ENCODE assay signal across 8 cellular contexts in genomic region chr7:104208421-104208780, GRCh38. TPM values are rescaled to one million over a fixed set of nuclear protein-coding genes. Genes with fewer than 3 reads are reported as not detected.
DNase-seq lines count a peak whose midpoint lies in the region; ATAC-seq and TF ChIP-seq lines count a peak whose summit lies in the region.

No MANE protein-coding gene starts in this region.

- H3K4me2 ChIP-seq in GM23338 (peak overlapping the region; percentile 99), smooth muscle cell (peak overlapping the region; percentile 79)

- H3K79me2 ChIP-seq in GM23338 (replicated peaks; ENCODE audit: insufficient read depth): peaks cover 37% of the 10 kb centered on the region
- H3K79me2 ChIP-seq in smooth muscle cell (ENCODE audit: low read depth): peaks cover 19% of the 10 kb centered on the region

- H3K36me3 ChIP-seq in GM23338 (ENCODE audit: insufficient read depth) (peaks cover 4% of the 10 kb centered on the region; the same call in 1 of the 2 replicates), right atrium auricular region (peaks cover 2% of the 10 kb centered on the region), smooth muscle cell (ENCODE audit: low read depth) (no peaks in the 10 kb centered on the region)

- H3F3A ChIP-seq in GM23338 (replicated peaks; ENCODE audit: low read depth) (no peaks in the 10 kb centered on the region), smooth muscle cell (ENCODE audit: low read depth) (no peaks in the 10 kb centered on the region)

- H3K9me3 ChIP-seq in right atrium auricular region (no peaks in the 10 kb centered on the region), smooth muscle cell (replicated peaks; ENCODE audit: low read depth) (no peaks in the 10 kb centered on the region)

- DNase-seq in GM23338 (ENCODE audit: low spot score) (no peak), right atrium auricular region (ENCODE audit: low spot score) (no peak), smooth muscle cell (lab: John Stamatoyannopoulos, UW; ENCODE audit: unreplicated experiment) (no peak), NCI-H187 treated with DMSO at 0.1 percent for 48 hours (lab: John Stamatoyannopoulos, UW) (no peak), DMS153 (lab: John Stamatoyannopoulos, UW) (no peak)
- DNase-seq in activated CD8-positive, alpha-beta T cell treated with anti-CD3 and anti-CD28 coated beads, Interleukin-2, amount 10 ng/mL, durations not matched to agents 7 days and 5 days: no peak

- peaks cover 22% of the 10 kb centered on the region for H3K36me3 Mint-ChIP-seq in GM23338 (ENCODE audit: low read depth)
- peaks cover 4% of the 10 kb centered on the region for H3K36me3 Mint-ChIP-seq in activated CD8-positive, alpha-beta T cell treated with anti-CD3 and anti-CD28 coated beads, Interleukin-2, amount 10 ng/mL, durations not matched to agents 7 days and 5 days (ENCODE audit: low read depth)

- H3K27me3 Mint-ChIP-seq in GM23338 (ENCODE audit: insufficient read depth, low read depth, poor library complexity): no peaks in the 10 kb centered on the region
- peaks cover 8% of the 10 kb centered on the region for H3K27me3 Mint-ChIP-seq in activated CD8-positive, alpha-beta T cell treated with anti-CD3 and anti-CD28 coated beads, Interleukin-2, amount 10 ng/mL, durations not matched to agents 7 days and 5 days (ENCODE audit: low read depth)

- no peaks in the 10 kb centered on the region for H3K27me3 ChIP-seq in GM23338 (ENCODE audit: insufficient read depth)
- H3K27me3 ChIP-seq in right atrium auricular region: no peaks in the 10 kb centered on the region
- H3K27me3 ChIP-seq in smooth muscle cell (ENCODE audit: low read depth): no peaks in the 10 kb centered on the region

- peaks cover 8% of the 10 kb centered on the region; the same call in 1 of the 2 replicates for H3K4me1 ChIP-seq in GM23338 (ENCODE audit: insufficient read depth)
- peaks cover 0 to 19% of the 10 kb centered on the region in 2 donors for H3K4me1 ChIP-seq in right atrium auricular region
- H3K4me1 ChIP-seq in smooth muscle cell (ENCODE audit: low read depth): no peaks in the 10 kb centered on the region

- peaks cover 14% of the 10 kb centered on the region; the same call in 2 of the 3 replicates for H3K4me1 Mint-ChIP-seq in GM23338
- H3K4me1 Mint-ChIP-seq in activated CD8-positive, alpha-beta T cell treated with anti-CD3 and anti-CD28 coated beads, Interleukin-2, amount 10 ng/mL, durations not matched to agents 7 days and 5 days (ENCODE audit: low read depth): peaks cover 26% of the 10 kb centered on the region

- peak overlapping the region; percentile 54 for H3K9ac ChIP-seq in smooth muscle cell (ENCODE audit: low read depth)

- POLR2A ChIA-PET in activated CD8-positive, alpha-beta T cell treated with anti-CD3 and anti-CD28 coated beads, Interleukin-2, amount 10 ng/mL, durations not matched to agents 7 days and 5 days (lab: Charles Lee): interaction anchor here (0.7 to 0.8 kb wide), 3 partner anchors 16 to 19 kb away, joined by 3 to 5 read pairs (median 3); no protein-coding TSS in a partner anchor

- 0 out of 2 replicates have a peak, but pooled peaks cover 4% of the 10 kb centered on the region for H3K9me2 ChIP-seq in GM23338 (ENCODE audit: insufficient read depth)

- TF ChIP-seq CTCF in GM23338 (conservative IDR thresholded peaks at IDR 0.05; ENCODE audit: low read depth in 2 of 2): no peak
- no peak for TF ChIP-seq CTCF in right atrium auricular region (IDR thresholded peaks at IDR 0.05)
- no peak for TF ChIP-seq CTCF in smooth muscle cell (IDR thresholded peaks at IDR 0.05; ENCODE audit: borderline replicate concordance, insufficient read depth, poor library complexity, severe bottlenecking)

- no peaks in the 10 kb centered on the region for H4K20me1 ChIP-seq in GM23338 (replicated peaks; ENCODE audit: insufficient read depth)
- H4K20me1 ChIP-seq in smooth muscle cell (ENCODE audit: low read depth): no peaks in the 10 kb centered on the region

- peak overlapping the region; percentile 99 for H2AFZ ChIP-seq in GM23338
- peak overlapping the region; percentile 98 for H2AFZ ChIP-seq in smooth muscle cell (ENCODE audit: low read depth)

- 60% methylated on average over 7 of the region's 7 CpGs for WGBS in smooth muscle cell (ENCODE audit: low lambda C conversion rate)

- H3K27ac Mint-ChIP-seq in GM23338: peak overlapping the region; percentile 91
- H3K27ac Mint-ChIP-seq in activated CD8-positive, alpha-beta T cell treated with anti-CD3 and anti-CD28 coated beads, Interleukin-2, amount 10 ng/mL, durations not matched to agents 7 days and 5 days: peak overlapping the region; percentile 95

- no peak for ATAC-seq in GM23338
- no peak for ATAC-seq in activated CD8-positive, alpha-beta T cell treated with anti-CD3 and anti-CD28 coated beads, Interleukin-2, amount 10 ng/mL, durations not matched to agents 7 days and 5 days
- ATAC-seq in HG02610 (IDR thresholded peaks at IDR 0.05; ENCODE audit: unreplicated experiment): no peak
- ATAC-seq in GM21825 (IDR thresholded peaks at IDR 0.05; ENCODE audit: unreplicated experiment): no peak

- CTCF ChIA-PET in activated CD8-positive, alpha-beta T cell treated with anti-CD3 and anti-CD28 coated beads, Interleukin-2, amount 10 ng/mL, durations not matched to agents 7 days and 5 days (lab: Charles Lee): interaction anchor here (0.6 to 2.3 kb wide), 5 partner anchors 16 to 675 kb away, joined by 3 to 7 read pairs (median 3); no protein-coding TSS in a partner anchor

- H3K9me3 Mint-ChIP-seq in GM23338: peaks cover 47% of the 10 kb centered on the region
- peaks cover 4% of the 10 kb centered on the region for H3K9me3 Mint-ChIP-seq in activated CD8-positive, alpha-beta T cell treated with anti-CD3 and anti-CD28 coated beads, Interleukin-2, amount 10 ng/mL, durations not matched to agents 7 days and 5 days (ENCODE audit: insufficient read depth)

- H3K4me3 ChIP-seq in GM23338 (peak overlapping the region; percentile 80), right atrium auricular region (peak overlapping the region; percentile 54 to 79), smooth muscle cell (peak overlapping the region; percentile 66)

- peak overlapping the region; percentile 76; the same call in 1 of the 2 replicates for H3K27ac ChIP-seq in GM23338 (ENCODE audit: low read depth)
- H3K27ac ChIP-seq in right atrium auricular region: peak overlapping the region; percentile 80 to 87
- peak overlapping the region; percentile 63 for H3K27ac ChIP-seq in smooth muscle cell (ENCODE audit: low read depth)

- H3K4me3 Mint-ChIP-seq in GM23338: peak overlapping the region; percentile 96
- H3K4me3 Mint-ChIP-seq in activated CD8-positive, alpha-beta T cell treated with anti-CD3 and anti-CD28 coated beads, Interleukin-2, amount 10 ng/mL, durations not matched to agents 7 days and 5 days: peak overlapping the region; percentile 93

TF ChIP-seq in GM23338, 12 proteins besides CTCF, POLR2A, EP300 and RAD21 (continues in another document):
- TF ChIP-seq, protein P1, sequence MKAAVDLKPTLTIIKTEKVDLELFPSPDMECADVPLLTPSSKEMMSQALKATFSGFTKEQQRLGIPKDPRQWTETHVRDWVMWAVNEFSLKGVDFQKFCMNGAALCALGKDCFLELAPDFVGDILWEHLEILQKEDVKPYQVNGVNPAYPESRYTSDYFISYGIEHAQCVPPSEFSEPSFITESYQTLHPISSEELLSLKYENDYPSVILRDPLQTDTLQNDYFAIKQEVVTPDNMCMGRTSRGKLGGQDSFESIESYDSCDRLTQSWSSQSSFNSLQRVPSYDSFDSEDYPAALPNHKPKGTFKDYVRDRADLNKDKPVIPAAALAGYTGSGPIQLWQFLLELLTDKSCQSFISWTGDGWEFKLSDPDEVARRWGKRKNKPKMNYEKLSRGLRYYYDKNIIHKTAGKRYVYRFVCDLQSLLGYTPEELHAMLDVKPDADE (IDR thresholded peaks at IDR 0.05): no peak
- no peak for TF ChIP-seq ZNF331 (CRISPR knock-in tag; IDR thresholded peaks at IDR 0.05; ENCODE audit: low read depth)
- no peak for TF ChIP-seq JUNB (IDR thresholded peaks at IDR 0.05; ENCODE audit: unreplicated experiment)
- TF ChIP-seq NANOG (IDR thresholded peaks at IDR 0.05; ENCODE audit: borderline replicate concordance): no peak
- TF ChIP-seq CREB1 (CRISPR knock-in tag; IDR thresholded peaks at IDR 0.05; ENCODE audit: low read depth): no peak
- no peak for TF ChIP-seq EZH2 (IDR thresholded peaks at IDR 0.05; ENCODE audit: low read depth, unreplicated experiment)
- no peak for TF ChIP-seq STAT1 (IDR thresholded peaks at IDR 0.05; ENCODE audit: unreplicated experiment)
- no peak for TF ChIP-seq POLR2AphosphoS5 (IDR thresholded peaks at IDR 0.05; ENCODE audit: low read depth)
- TF ChIP-seq, protein P2, sequence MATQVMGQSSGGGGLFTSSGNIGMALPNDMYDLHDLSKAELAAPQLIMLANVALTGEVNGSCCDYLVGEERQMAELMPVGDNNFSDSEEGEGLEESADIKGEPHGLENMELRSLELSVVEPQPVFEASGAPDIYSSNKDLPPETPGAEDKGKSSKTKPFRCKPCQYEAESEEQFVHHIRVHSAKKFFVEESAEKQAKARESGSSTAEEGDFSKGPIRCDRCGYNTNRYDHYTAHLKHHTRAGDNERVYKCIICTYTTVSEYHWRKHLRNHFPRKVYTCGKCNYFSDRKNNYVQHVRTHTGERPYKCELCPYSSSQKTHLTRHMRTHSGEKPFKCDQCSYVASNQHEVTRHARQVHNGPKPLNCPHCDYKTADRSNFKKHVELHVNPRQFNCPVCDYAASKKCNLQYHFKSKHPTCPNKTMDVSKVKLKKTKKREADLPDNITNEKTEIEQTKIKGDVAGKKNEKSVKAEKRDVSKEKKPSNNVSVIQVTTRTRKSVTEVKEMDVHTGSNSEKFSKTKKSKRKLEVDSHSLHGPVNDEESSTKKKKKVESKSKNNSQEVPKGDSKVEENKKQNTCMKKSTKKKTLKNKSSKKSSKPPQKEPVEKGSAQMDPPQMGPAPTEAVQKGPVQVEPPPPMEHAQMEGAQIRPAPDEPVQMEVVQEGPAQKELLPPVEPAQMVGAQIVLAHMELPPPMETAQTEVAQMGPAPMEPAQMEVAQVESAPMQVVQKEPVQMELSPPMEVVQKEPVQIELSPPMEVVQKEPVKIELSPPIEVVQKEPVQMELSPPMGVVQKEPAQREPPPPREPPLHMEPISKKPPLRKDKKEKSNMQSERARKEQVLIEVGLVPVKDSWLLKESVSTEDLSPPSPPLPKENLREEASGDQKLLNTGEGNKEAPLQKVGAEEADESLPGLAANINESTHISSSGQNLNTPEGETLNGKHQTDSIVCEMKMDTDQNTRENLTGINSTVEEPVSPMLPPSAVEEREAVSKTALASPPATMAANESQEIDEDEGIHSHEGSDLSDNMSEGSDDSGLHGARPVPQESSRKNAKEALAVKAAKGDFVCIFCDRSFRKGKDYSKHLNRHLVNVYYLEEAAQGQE (IDR thresholded peaks at IDR 0.05; ENCODE audit: unreplicated experiment): no peak
- TF ChIP-seq EZH2phosphoT487 (IDR thresholded peaks at IDR 0.05; ENCODE audit: unreplicated experiment): no peak

RNA-seq across cellular contexts. Expression of gene ORC5, which starts 0.6 kb away (rescaled TPM):
- 22.1 and 89.0 TPM in 2 replicates for total RNA-seq in GM23338 (2014; rRNA removed; shearing (Covaris generic))
- polyA plus RNA-seq in GM23338 (2016; fragmentation: Nextera tagmentation; extraction: Ambion mirVana) (9.8 and 10.9 TPM in 2 replicates), smooth muscle cell (4.6 TPM in 2 replicates)
- 10 to 100 TPM; 21.2 to 24.8 TPM for total RNA-seq in activated CD8-positive, alpha-beta T cell treated with anti-CD3 and anti-CD28 coated beads, Interleukin-2, amount 10 ng/mL, durations not matched to agents 7 days and 5 days
- total RNA-seq in right atrium auricular region (10 to 100 TPM in 1 of 2 donors, 1 to 10 TPM in 1; 5.5 to 11.9 TPM), smooth muscle cell (7.3 and 13.5 TPM in 2 replicates)
